In the genomic region with DNA sequence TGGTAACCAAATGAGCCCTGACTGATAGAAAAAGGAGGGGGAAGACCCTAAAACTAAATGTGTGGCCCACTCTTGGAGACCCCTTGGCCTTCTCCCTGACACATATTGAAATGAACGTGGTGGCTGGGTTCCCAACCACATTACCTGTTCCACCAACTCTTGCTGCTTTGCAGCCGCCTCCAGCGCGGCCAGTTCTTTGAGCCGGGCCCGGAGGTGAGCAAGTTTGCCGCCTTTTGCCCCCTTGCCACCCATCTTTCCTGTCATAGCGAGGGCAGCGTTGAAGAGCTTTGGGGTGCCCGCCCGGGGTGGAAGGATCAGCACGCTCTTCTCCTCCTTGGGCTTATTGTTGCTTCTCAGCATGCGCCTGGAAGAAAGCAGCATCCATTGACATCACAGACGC, we compare ENCODE assay signal across 14 cellular contexts.
A peak's percentile ranks its signal among the peaks of the same experiment; 100 is the strongest.
DNase-seq lines count a peak whose midpoint lies in the region; ATAC-seq and TF ChIP-seq lines count a peak whose summit lies in the region.
"Had no signal": no experiment of that assay in that cellular context is flagged by ENCODE, and none has a peak within 500 bp of the region (broad histone marks: within the 10 kb centered on the region; RNA-seq: fewer than 3 reads in every experiment).

No MANE protein-coding gene starts in this region.

- DNase-seq in chondrocyte (ENCODE audit: low spot score) (peak; percentile 66), immature natural killer cell (no peak), progenitor cell of endocrine pancreas (ENCODE audit: low spot score, unreplicated experiment) (no peak), T-helper 2 cell (no peak), GM10266 (ENCODE audit: extremely low spot score) (no peak)
- DNase-seq: Caco-2; CD4-positive, CD25-positive, alpha-beta regulatory T cell; CD8-positive, alpha-beta T cell; DMS153; DND-41; GOT3; HCEC 1CT had no signal

- H3K9me3 Mint-ChIP-seq in chondrocyte (ENCODE audit: low read depth), result no peaks in the 10 kb centered on the region
- H3K9me3 Mint-ChIP-seq in immature natural killer cell, result peaks cover 0 to 5% (median 0%) of the 10 kb centered on the region in 6 donors
- no peaks in the 10 kb centered on the region for H3K9me3 Mint-ChIP-seq in progenitor cell of endocrine pancreas (ENCODE audit: low read depth)
- H3K9me3 Mint-ChIP-seq: CD8-positive, alpha-beta T cell had no signal

- H3K27me3 Mint-ChIP-seq in chondrocyte (ENCODE audit: low read depth) (peaks cover 38% of the 10 kb centered on the region), immature natural killer cell (ENCODE audit: low read depth in 3 of 3) (peaks cover 7 to 12% (median 11%) of the 10 kb centered on the region in 3 donors), progenitor cell of endocrine pancreas (peaks cover 74% of the 10 kb centered on the region)

- H3K4me1 Mint-ChIP-seq in chondrocyte (ENCODE audit: low read depth), result peaks cover 8% of the 10 kb centered on the region
- H3K4me1 Mint-ChIP-seq in immature natural killer cell, result peaks cover 48 to 51% of the 10 kb centered on the region in 2 donors
- peaks cover 16% of the 10 kb centered on the region for H3K4me1 Mint-ChIP-seq in progenitor cell of endocrine pancreas (ENCODE audit: low read depth)
- H3K4me1 Mint-ChIP-seq: CD4-positive, CD25-positive, alpha-beta regulatory T cell had no signal

- H3K27ac Mint-ChIP-seq in chondrocyte (ENCODE audit: unreplicated experiment) (no peak overlapping the region), immature natural killer cell (peak overlapping the region in 5 of 6 donors; percentile 7 to 79 (median 20)), progenitor cell of endocrine pancreas (peak overlapping the region; percentile 56)
- H3K27ac Mint-ChIP-seq: CD4-positive, CD25-positive, alpha-beta regulatory T cell; CD8-positive, alpha-beta T cell had no signal

- H3K36me3 Mint-ChIP-seq in chondrocyte (ENCODE audit: low read depth) (no peaks in the 10 kb centered on the region), immature natural killer cell (peaks cover 0 to 6% (median 0%) of the 10 kb centered on the region in 3 donors), progenitor cell of endocrine pancreas (ENCODE audit: insufficient read depth) (no peaks in the 10 kb centered on the region)
- H3K36me3 Mint-ChIP-seq: CD4-positive, CD25-positive, alpha-beta regulatory T cell; CD8-positive, alpha-beta T cell had no signal

- ATAC-seq in GM18858 (IDR thresholded peaks at IDR 0.05; ENCODE audit: unreplicated experiment), result no peak
- ATAC-seq: CD8-positive, alpha-beta T cell; GM12878 had no signal

- TF ChIP-seq CTCF in chondrocyte (IDR thresholded peaks at IDR 0.05) (no peak), progenitor cell of endocrine pancreas (IDR thresholded peaks at IDR 0.05; ENCODE audit: unreplicated experiment) (no peak), GM10266 (IDR thresholded peaks at IDR 0.05; ENCODE audit: control insufficient read depth, insufficient read depth, low read depth, missing control alignments) (no peak)

- H3K4me3 Mint-ChIP-seq in chondrocyte (ENCODE audit: unreplicated experiment) (no peak overlapping the region), immature natural killer cell (peak overlapping the region in 1 of 5 donors; percentile 12), progenitor cell of endocrine pancreas (ENCODE audit: low read depth) (no peak overlapping the region)
- H3K4me3 Mint-ChIP-seq: CD4-positive, CD25-positive, alpha-beta regulatory T cell; CD8-positive, alpha-beta T cell had no signal
